ENCODE assay signal across 20 cellular contexts in genomic region chr12:71517145-71517846, GRCh38.
"Had no signal": no experiment of that assay in that cellular context is flagged by ENCODE, and none has a peak within 500 bp of the region (broad histone marks: within the 10 kb centered on the region; RNA-seq: fewer than 3 reads in every experiment).

No MANE protein-coding gene starts in this region.

- H3K4me3 Mint-ChIP-seq: activated CD4-positive, alpha-beta memory T cell treated with anti-CD3 and anti-CD28 coated beads, Interleukin-2, amount 10 ng/mL, durations not matched to agents 7 days and 5 days; activated CD4-positive, alpha-beta T cell treated with anti-CD3 and anti-CD28 coated beads, Interleukin-2, amount 10 ng/mL, durations not matched to agents 24 days and 14 days; activated naive CD4-positive, alpha-beta T cell treated with anti-CD3 and anti-CD28 coated beads, Interleukin-2, amount 10 ng/mL, durations not matched to agents 7 days and 5 days; naive thymus-derived CD4-positive, alpha-beta T cell had no signal

- H3K36me3 Mint-ChIP-seq: activated naive CD4-positive, alpha-beta T cell treated with anti-CD3 and anti-CD28 coated beads, Interleukin-2, amount 10 ng/mL, durations not matched to agents 7 days and 5 days; naive thymus-derived CD4-positive, alpha-beta T cell had no signal

- DNase-seq: activated CD4-positive, alpha-beta memory T cell treated with anti-CD3 and anti-CD28 coated beads, Interleukin-2, amount 10 ng/mL, durations not matched to agents 7 days and 5 days; activated CD4-positive, alpha-beta T cell treated with anti-CD3 and anti-CD28 coated beads, Interleukin-2, amount 10 ng/mL, durations not matched to agents 24 days and 14 days; activated effector memory CD4-positive, alpha-beta T cell treated with anti-CD3 and anti-CD28 coated beads, Interleukin-2, amount 50 U/mL, for 16 hours; activated naive CD4-positive, alpha-beta T cell treated with anti-CD3 and anti-CD28 coated beads, Interleukin-2, amount 10 ng/mL, durations not matched to agents 7 days and 5 days; amygdala; cortex of kidney; heart right ventricle; left lung; naive thymus-derived CD4-positive, alpha-beta T cell; retina; spleen; stimulated activated CD4-positive, alpha-beta T cell treated with anti-CD3 and anti-CD28 coated beads, Interleukin-4, amount 100 ng/mL, for 1 hour; stimulated activated naive CD4-positive, alpha-beta T cell; testis; trophoblast cell; uterus had no signal

- H3K27me3 ChIP-seq: left lung, testis, uterus had no signal

- H3K36me3 ChIP-seq: heart right ventricle, left lung, spleen, uterus had no signal

- ATAC-seq: activated CD4-positive, CD25-positive, alpha-beta regulatory T cell treated with anti-CD3 and anti-CD28 coated beads, Interleukin-2, amount 50 U/mL, for 24 hours; heart right ventricle; left lung; naive thymus-derived CD4-positive, alpha-beta T cell had no signal

- H3K9me3 ChIP-seq: heart right ventricle, left lung, spleen, testis, uterus had no signal

- H3K27ac Mint-ChIP-seq: activated CD4-positive, alpha-beta memory T cell treated with anti-CD3 and anti-CD28 coated beads, Interleukin-2, amount 10 ng/mL, durations not matched to agents 7 days and 5 days; activated CD4-positive, alpha-beta T cell treated with anti-CD3 and anti-CD28 coated beads, Interleukin-2, amount 10 ng/mL, durations not matched to agents 24 days and 14 days; activated naive CD4-positive, alpha-beta T cell treated with anti-CD3 and anti-CD28 coated beads, Interleukin-2, amount 10 ng/mL, durations not matched to agents 7 days and 5 days; naive thymus-derived CD4-positive, alpha-beta T cell had no signal

- H3K4me3 ChIP-seq: heart right ventricle, left lung, lung, spleen, testis, uterus had no signal

- H3K4me1 Mint-ChIP-seq: activated CD4-positive, alpha-beta memory T cell treated with anti-CD3 and anti-CD28 coated beads, Interleukin-2, amount 10 ng/mL, durations not matched to agents 7 days and 5 days; activated CD4-positive, alpha-beta T cell treated with anti-CD3 and anti-CD28 coated beads, Interleukin-2, amount 10 ng/mL, durations not matched to agents 24 days and 14 days; activated naive CD4-positive, alpha-beta T cell treated with anti-CD3 and anti-CD28 coated beads, Interleukin-2, amount 10 ng/mL, durations not matched to agents 7 days and 5 days; naive thymus-derived CD4-positive, alpha-beta T cell had no signal

- H3K4me1 ChIP-seq: heart right ventricle, left lung, spleen, testis, uterus had no signal

- H3K9me3 Mint-ChIP-seq: activated CD4-positive, alpha-beta memory T cell treated with anti-CD3 and anti-CD28 coated beads, Interleukin-2, amount 10 ng/mL, durations not matched to agents 7 days and 5 days; activated CD4-positive, alpha-beta T cell treated with anti-CD3 and anti-CD28 coated beads, Interleukin-2, amount 10 ng/mL, durations not matched to agents 24 days and 14 days; activated naive CD4-positive, alpha-beta T cell treated with anti-CD3 and anti-CD28 coated beads, Interleukin-2, amount 10 ng/mL, durations not matched to agents 7 days and 5 days had no signal

- H3K27ac ChIP-seq: epithelial cell of prostate, heart right ventricle, left lung, spleen, testis, uterus, VCaP had no signal
